14 cellular contexts compared by ENCODE assay signal in genomic region chr4:103092245-103092644, GRCh38.
DNase-seq lines count a peak whose midpoint lies in the region; ATAC-seq and TF ChIP-seq lines count a peak whose summit lies in the region.
"Had no signal": no experiment of that assay in that cellular context is flagged by ENCODE, and none has a peak within 500 bp of the region (broad histone marks: within the 10 kb centered on the region; RNA-seq: fewer than 3 reads in every experiment).

No MANE protein-coding gene starts in this region.

- H3K27me3 Mint-ChIP-seq in effector memory CD8-positive, alpha-beta T cell, result no peaks in the 10 kb centered on the region
- H3K27me3 Mint-ChIP-seq: T-cell had no signal

- H3K79me2 ChIP-seq in ACC112 (ENCODE audit: control insufficient read depth, insufficient read depth, low read length, unreplicated experiment), result peaks cover 9% of the 10 kb centered on the region

- no peak overlapping the region for H3K4me3 Mint-ChIP-seq in effector memory CD8-positive, alpha-beta T cell
- H3K4me3 Mint-ChIP-seq: GM23338, nephron, T-cell had no signal

- H3K27ac Mint-ChIP-seq in effector memory CD8-positive, alpha-beta T cell, result peak overlapping the region; percentile 44 to 55
- H3K27ac Mint-ChIP-seq: GM23338, nephron had no signal

- H2AFZ ChIP-seq in ACC112 (ENCODE audit: low read length, unreplicated experiment), result peak overlapping the region; percentile 72
- H2AFZ ChIP-seq: GM23338 had no signal

- TF ChIP-seq POLR2A in GM18505 (IDR thresholded peaks at IDR 0.05; ENCODE audit: borderline replicate concordance, extremely low read depth, insufficient read depth, insufficient read length), result no peak

- H3K36me3 ChIP-seq in ACC112 (ENCODE audit: insufficient read depth, low read length), result peaks cover 12% of the 10 kb centered on the region; the same call in 1 of the 2 replicates

- H3K27ac ChIP-seq in ACC112 (ENCODE audit: low read depth, low read length), result peak overlapping the region; percentile 51
- H3K27ac ChIP-seq: brain microvascular endothelial cell, testis had no signal

- H3K36me3 Mint-ChIP-seq in effector memory CD8-positive, alpha-beta T cell (ENCODE audit: insufficient read depth), result peaks cover 7% of the 10 kb centered on the region

- peaks cover 8 to 10% of the 10 kb centered on the region in 2 donors for H3K4me1 Mint-ChIP-seq in effector memory CD8-positive, alpha-beta T cell (ENCODE audit: low read depth in 2 of 2)
- H3K4me1 Mint-ChIP-seq: GM23338 had no signal

- peak; percentile 33 for ATAC-seq in HG03354 (IDR thresholded peaks at IDR 0.05; ENCODE audit: poor library complexity, severe bottlenecking, unreplicated experiment)
- ATAC-seq in effector memory CD8-positive, alpha-beta T cell (replicated peaks), result no peak
- ATAC-seq in GM18505 (IDR thresholded peaks at IDR 0.05; ENCODE audit: unreplicated experiment), result no peak

- H3K9me3 Mint-ChIP-seq in effector memory CD8-positive, alpha-beta T cell, result no peaks in the 10 kb centered on the region
- H3K9me3 Mint-ChIP-seq: GM23338, nephron, T-cell had no signal

- DNase-seq in ELR (ENCODE audit: low read depth), result peak; percentile 20
- no peak for DNase-seq in effector memory CD8-positive, alpha-beta T cell
- no peak for DNase-seq in COR-L47 (lab: John Stamatoyannopoulos, UW)
- DNase-seq in stimulated activated CD8-positive, alpha-beta memory T cell treated with anti-CD3 and anti-CD28 coated beads, Interleukin-4, amount 100 ng/mL, for 48 hours, result no peak
- no peak for DNase-seq in NCI-H2171 treated with DMSO at 0.1 percent for 48 hours (lab: John Stamatoyannopoulos, UW)

- H3K4me1 ChIP-seq in ACC112 (ENCODE audit: control insufficient read depth, insufficient read depth, low read length, unreplicated experiment), result peaks cover 15% of the 10 kb centered on the region
- H3K4me1 ChIP-seq: BE2C had no signal

- peak overlapping the region; percentile 67 for H3K4me3 ChIP-seq in ACC112 (ENCODE audit: low read depth, low read length)
- H3K4me3 ChIP-seq: GM23338, testis had no signal

- H3K27me3 ChIP-seq in ACC112 (ENCODE audit: insufficient read depth, low read length), result no peaks in the 10 kb centered on the region
- H3K27me3 ChIP-seq: BE2C, brain microvascular endothelial cell, testis had no signal
